8 cellular contexts compared by ENCODE assay signal in the genomic region with DNA sequence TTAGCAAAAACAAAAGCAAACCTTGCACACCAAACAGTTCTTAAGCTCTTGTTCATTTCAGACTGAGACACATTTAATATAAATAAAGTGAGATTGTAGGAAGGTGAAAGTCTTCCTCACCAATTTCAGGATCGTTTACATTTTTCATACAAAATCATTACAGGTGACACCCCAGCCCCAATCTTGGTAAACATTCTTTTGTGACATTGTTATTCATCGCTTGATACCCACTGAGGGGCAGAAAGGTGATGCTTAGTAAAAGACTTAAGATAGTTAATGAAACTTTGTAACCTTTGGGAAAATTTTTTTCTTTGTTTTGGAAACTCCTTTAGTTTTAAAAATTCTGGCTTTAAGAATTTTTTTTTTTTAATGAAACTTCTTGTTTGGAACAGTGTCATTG. TPM values are rescaled to one million over a fixed set of nuclear protein-coding genes. Genes with fewer than 3 reads are reported as not detected.
DNase-seq lines count a peak whose midpoint lies in the region; ATAC-seq, FAIRE-seq and TF ChIP-seq lines count a peak whose summit lies in the region.

No MANE protein-coding gene starts in this region.

- H3K4me1 ChIP-seq in A673 (ENCODE audit: insufficient read depth, low read length, poor library complexity, severe bottlenecking) (peaks cover 17% of the 10 kb centered on the region), mucosa of rectum (ENCODE audit: control insufficient read depth in 2 of 2, insufficient read depth in 2 of 2, low read length in 2 of 2) (peaks cover 5 to 26% of the 10 kb centered on the region in 2 donors)

- H3K27me3 ChIP-seq in A673 (replicated peaks; ENCODE audit: insufficient read depth, low read depth, low read length, poor library complexity), result no peaks in the 10 kb centered on the region
- no peaks in the 10 kb centered on the region for H3K27me3 ChIP-seq in bronchial epithelial cell (ENCODE audit: control insufficient read depth, insufficient read depth, low read length)
- no peaks in the 10 kb centered on the region for H3K27me3 ChIP-seq in mucosa of rectum (ENCODE audit: control insufficient read depth in 2 of 2, insufficient read depth in 2 of 2, low read length in 2 of 2)

- FAIRE-seq in bronchial epithelial cell (lab: Jason Lieb, UNC), result no peak

- BruUV-seq in A673 (replicated peaks; lab: Mats Ljungman, UMichigan), result no TSS peak

- DNase-seq in A673 (ENCODE audit: low spot score), result no peak
- DNase-seq in Jurkat, Clone E6-1 (ENCODE audit: low read depth, low spot score), result no peak
- no peak for DNase-seq in bronchial epithelial cell (ENCODE audit: low read depth)
- DNase-seq in hippocampal formation (lab: John Stamatoyannopoulos, UW), result no peak
- no peak for DNase-seq in G401 (ENCODE audit: low spot score)

- H3K4me3 ChIP-seq in A673 (ENCODE audit: low read depth, low read length, poor library complexity, severe bottlenecking), result peak overlapping the region; percentile 94
- peak overlapping the region; percentile 88 for H3K4me3 ChIP-seq in Jurkat, Clone E6-1 (ENCODE audit: low read length)
- peak overlapping the region; percentile 92 for H3K4me3 ChIP-seq in bronchial epithelial cell (ENCODE audit: low read depth, low read length)
- H3K4me3 ChIP-seq in mucosa of rectum (ENCODE audit: low read length in 2 of 2), result peak overlapping the region; percentile 82 to 95

- in situ Hi-C loops in G401 (cut with HindIII; ENCODE audit: low sequenced_read_pairs), result no loop called here

- CTCF ChIA-PET in A673 (lab: Charles Lee), result no interaction called here

- peaks cover 46% of the 10 kb centered on the region for H3K36me3 ChIP-seq in A673 (ENCODE audit: insufficient read depth, low read length, poor library complexity, severe bottlenecking)
- H3K36me3 ChIP-seq in bronchial epithelial cell (ENCODE audit: control insufficient read depth, insufficient read depth, low read length), result no peaks in the 10 kb centered on the region
- no peaks in the 10 kb centered on the region for H3K36me3 ChIP-seq in mucosa of rectum (ENCODE audit: control insufficient read depth in 2 of 2, insufficient read depth in 2 of 2, low read length in 2 of 2)

- POLR2A ChIA-PET in A673 (lab: Charles Lee; ENCODE audit: low non-redundant PET), result no interaction called here

- ATAC-seq in HG02678 (IDR thresholded peaks at IDR 0.05; ENCODE audit: unreplicated experiment) (no peak), HG03025 (IDR thresholded peaks at IDR 0.05; ENCODE audit: low FRiP score, unreplicated experiment) (no peak)

- intact Hi-C loops in A673 (cut with micrococcal nuclease; ENCODE audit: unreplicated experiment), result no loop called here

- no peak for TF ChIP-seq CTCF in A673 (conservative IDR thresholded peaks at IDR 0.05; ENCODE audit: low read depth, low read length)
- no peak for TF ChIP-seq CTCF in bronchial epithelial cell (IDR thresholded peaks at IDR 0.05; ENCODE audit: insufficient read depth, low read length, severe bottlenecking)

- peak overlapping the region; percentile 87 to 94 for H3K9ac ChIP-seq in mucosa of rectum (ENCODE audit: low read depth in 1 of 2, low read length in 2 of 2)

- H3K9me3 ChIP-seq in A673 (ENCODE audit: low read depth, low read length, poor library complexity, severe bottlenecking), result no peaks in the 10 kb centered on the region
- H3K9me3 ChIP-seq in mucosa of rectum (ENCODE audit: control insufficient read depth in 2 of 2, low read length in 2 of 2), result no peaks in the 10 kb centered on the region

- H3K27ac ChIP-seq in A673 (ENCODE audit: low read depth, low read length, poor library complexity, severe bottlenecking) (peak overlapping the region; percentile 99), mucosa of rectum (ENCODE audit: low read depth in 2 of 2, low read length in 2 of 2) (peak overlapping the region; percentile 94 to 99)

RNA-seq across cellular contexts. Expression of gene ARID2, which starts 1.9 kb away (rescaled TPM):
- total RNA-seq in A673 (2021) (60.3 and 72.2 TPM in 2 replicates), bronchial epithelial cell (14.2 TPM in 2 replicates)
- polyA plus RNA-seq in Jurkat, Clone E6-1 (2012; ENCODE audit: insufficient read depth, insufficient read length), result 22.6 TPM
- total RNA-seq in G401 (2014; rRNA removed; shearing (Covaris generic)), result 17.5 and 29.8 TPM in 2 replicates
